In genomic region chr3:10547413-10547812, GRCh38 we compare ENCODE assay signal across 1 cellular context.
TF ChIP-seq lines count a peak whose summit lies in the region.

No MANE protein-coding gene starts in this region.

TF ChIP-seq in K562, 482 proteins besides CTCF, POLR2A, EP300 and RAD21 (continued from another document):
- TF ChIP-seq ZNF318 (IDR thresholded peaks at IDR 0.05; ENCODE audit: borderline replicate concordance in 1 of 2, low read depth in 1 of 2): no peak
- no peak for TF ChIP-seq BMI1 (IDR thresholded peaks at IDR 0.05; ENCODE audit: low read length)
- peak; percentile 82 for TF ChIP-seq RBM25 (IDR thresholded peaks at IDR 0.05; ENCODE audit: low read depth, low read length, severe bottlenecking)
TF ChIP-seq in K562: peak in this region for 5.
